ENCODE assay signal across 18 cellular contexts in genomic region chr4:139660518-139661149, GRCh38. TPM values are rescaled to one million over a fixed set of nuclear protein-coding genes. Genes with fewer than 3 reads are reported as not detected.
DNase-seq lines count a peak whose midpoint lies in the region; ATAC-seq and TF ChIP-seq lines count a peak whose summit lies in the region.
"Had no signal": no experiment of that assay in that cellular context is flagged by ENCODE, and none has a peak within 500 bp of the region (broad histone marks: within the 10 kb centered on the region; RNA-seq: fewer than 3 reads in every experiment).

No MANE protein-coding gene starts in this region.

- peaks cover 5% of the 10 kb centered on the region for H3K27me3 Mint-ChIP-seq in dendritic cell treated with granulocyte-macrophage colony-stimulating factor and Interleukin-4, amounts not matched to agents 40 ng/mL and 50 ng/mL, for 4 days
- H3K27me3 Mint-ChIP-seq: stimulated activated naive CD8-positive, alpha-beta T cell treated with anti-CD3 and anti-CD28 coated beads, Interleukin-15, amount 100 ng/mL, for 72 hours had no signal

- no peaks in the 10 kb centered on the region for H3K9me3 ChIP-seq in mucosa of descending colon
- H3K9me3 ChIP-seq: adrenal gland, colonic mucosa, pancreas, SJSA1 had no signal

- ATAC-seq in mucosa of descending colon, result peak; percentile 26
- ATAC-seq: pancreas; stimulated activated naive CD8-positive, alpha-beta T cell treated with anti-CD3 and anti-CD28 coated beads, Interleukin-15, amount 100 ng/mL, for 72 hours had no signal

- DNase-seq in Ammon's horn (ENCODE audit: low spot score) (peak; percentile 24), MV-4-11 (lab: John Stamatoyannopoulos, UW) (peak; percentile 47), mucosa of descending colon (no peak), amniotic stem cell (lab: John Stamatoyannopoulos, UW) (no peak), iPS-NIHi11 (ENCODE audit: low spot score) (no peak), NCI-H345 treated with DMSO at 0.1 percent for 48 hours (lab: John Stamatoyannopoulos, UW; ENCODE audit: unreplicated experiment) (no peak)
- DNase-seq in activated CD4-positive, alpha-beta T cell treated with anti-CD3 and anti-CD28 coated beads for 1 hour, result no peak
- DNase-seq: activated CD8-positive, alpha-beta memory T cell treated with anti-CD3 and anti-CD28 coated beads for 24 hours; adrenal gland; colonic mucosa; glutamatergic neuron; islet precursor cell; NCI-H1105; NCI-H2171 treated with DMSO at 0.1 percent for 48 hours; pancreas; stimulated activated naive CD8-positive, alpha-beta T cell treated with anti-CD3 and anti-CD28 coated beads, Interleukin-15, amount 100 ng/mL, for 72 hours had no signal

- H3K9me3 Mint-ChIP-seq in dendritic cell treated with granulocyte-macrophage colony-stimulating factor and Interleukin-4, amounts not matched to agents 40 ng/mL and 50 ng/mL, for 4 days, result no peaks in the 10 kb centered on the region
- H3K9me3 Mint-ChIP-seq: stimulated activated naive CD8-positive, alpha-beta T cell treated with anti-CD3 and anti-CD28 coated beads, Interleukin-15, amount 100 ng/mL, for 72 hours had no signal

- no peak overlapping the region for H3K4me3 Mint-ChIP-seq in dendritic cell treated with granulocyte-macrophage colony-stimulating factor and Interleukin-4, amounts not matched to agents 40 ng/mL and 50 ng/mL, for 4 days
- H3K4me3 Mint-ChIP-seq: stimulated activated naive CD8-positive, alpha-beta T cell treated with anti-CD3 and anti-CD28 coated beads, Interleukin-15, amount 100 ng/mL, for 72 hours had no signal

- peak overlapping the region; percentile 37 for H3K27ac Mint-ChIP-seq in dendritic cell treated with granulocyte-macrophage colony-stimulating factor and Interleukin-4, amounts not matched to agents 40 ng/mL and 50 ng/mL, for 4 days
- H3K27ac Mint-ChIP-seq: stimulated activated naive CD8-positive, alpha-beta T cell treated with anti-CD3 and anti-CD28 coated beads, Interleukin-15, amount 100 ng/mL, for 72 hours had no signal

- H3K4me1 ChIP-seq in mucosa of descending colon (ENCODE audit: low read depth), result peaks cover 25% of the 10 kb centered on the region

- H3K36me3 Mint-ChIP-seq in dendritic cell treated with granulocyte-macrophage colony-stimulating factor and Interleukin-4, amounts not matched to agents 40 ng/mL and 50 ng/mL, for 4 days (ENCODE audit: low read depth), result peaks cover 3% of the 10 kb centered on the region

- no peak for TF ChIP-seq CTCF in mucosa of descending colon (IDR thresholded peaks at IDR 0.05)

- H3K4me1 Mint-ChIP-seq in dendritic cell treated with granulocyte-macrophage colony-stimulating factor and Interleukin-4, amounts not matched to agents 40 ng/mL and 50 ng/mL, for 4 days (ENCODE audit: low read depth), result peaks cover 36% of the 10 kb centered on the region

- no peak overlapping the region for H3K4me3 ChIP-seq in mucosa of descending colon
- H3K4me3 ChIP-seq: adrenal gland, colonic mucosa, pancreas, SJSA1 had no signal

- H3K36me3 ChIP-seq in mucosa of descending colon (ENCODE audit: low read depth), result no peaks in the 10 kb centered on the region
- H3K36me3 ChIP-seq: adrenal gland, colonic mucosa, pancreas, SJSA1 had no signal

- intact Hi-C loops in dendritic cell treated with granulocyte-macrophage colony-stimulating factor and Interleukin-4, amounts not matched to agents 40 ng/mL and 50 ng/mL, for 4 days (cut with micrococcal nuclease), result no loop called here
- intact Hi-C loops in mucosa of descending colon (cut with DNase I, micrococcal nuclease), result no loop called here

RNA-seq across cellular contexts. Expression of gene MGST2, which starts 5.0 kb away (rescaled TPM):
- total RNA-seq in mucosa of descending colon, result 100 to 1,000 TPM in 2 of 3 donors, 10 to 100 TPM in 1; 64.3 to 134 (median 119) TPM

Comparison
In these comparisons a context has a peak if more than half of its experiments do, and no peak if none do; other contexts are left out.
1. DNase-seq: peak in Ammon's horn (single experiment) and MV-4-11 (single experiment); none in mucosa of descending colon (0 of 3), amniotic stem cell (single experiment), iPS-NIHi11 (single experiment), activated CD4-positive, alpha-beta T cell treated with anti-CD3 and anti-CD28 coated beads for 1 hour (single experiment) and NCI-H345 treated with DMSO at 0.1 percent for 48 hours (single experiment).